ENCODE assay signal across 1 cellular context in genomic region chr19:47682939-47683338, GRCh38.
TF ChIP-seq lines count a peak whose summit lies in the region.

No MANE protein-coding gene starts in this region.

TF ChIP-seq in K562, 482 proteins besides CTCF, POLR2A, EP300 and RAD21 (continued from another document):
- TF ChIP-seq TCF3 (CRISPR knock-in tag; IDR thresholded peaks at IDR 0.05) (peak; percentile 67), DPF2 (IDR thresholded peaks at IDR 0.05) (peak; percentile 47; the same call in 1 of the 2 replicates), PKNOX1 (IDR thresholded peaks at IDR 0.05) (peak; percentile 19; the same call in 1 of the 2 replicates), CBFA2T3 (IDR thresholded peaks at IDR 0.05) (peak; percentile 79), ZNF324 (CRISPR knock-in tag; IDR thresholded peaks at IDR 0.05) (no peak), DDX20 (tag; IDR thresholded peaks at IDR 0.05; ENCODE audit: low read depth) (no peak), STAT5B (CRISPR knock-in tag; IDR thresholded peaks at IDR 0.05) (no peak), FOSL1 (tag; conservative IDR thresholded peaks at IDR 0.05) (no peak), EGR1 (conservative IDR thresholded peaks at IDR 0.05) (0 out of 2 replicates have a peak, but pooled peaks have one; percentile 31), TEAD1 (CRISPR knock-in tag; IDR thresholded peaks at IDR 0.05) (no peak), MCM5 (IDR thresholded peaks at IDR 0.05; ENCODE audit: low read depth) (no peak), ZNF589 (CRISPR knock-in tag; IDR thresholded peaks at IDR 0.05; ENCODE audit: low read depth) (no peak), TAL1 (IDR thresholded peaks at IDR 0.05) (peak; percentile 40; the same call in 1 of the 2 replicates), HNRNPL (IDR thresholded peaks at IDR 0.05; ENCODE audit: low read depth, low read length) (no peak), TEAD4 (IDR thresholded peaks at IDR 0.05; ENCODE audit: low read length) (peak; percentile 63), TEAD4 (CRISPR knock-in tag; IDR thresholded peaks at IDR 0.05; ENCODE audit: borderline replicate concordance) (no peak), ZNF217 (CRISPR knock-in tag; IDR thresholded peaks at IDR 0.05) (no peak), VEZF1 (CRISPR knock-in tag; IDR thresholded peaks at IDR 0.05) (peak; percentile 27; the same call in 1 of the 2 replicates), ZNF408 (CRISPR knock-in tag; IDR thresholded peaks at IDR 0.05; ENCODE audit: low read depth) (no peak), JUND (IDR thresholded peaks at IDR 0.05; ENCODE audit: borderline replicate concordance, low read depth, low read length) (no peak), JUND (tag; IDR thresholded peaks at IDR 0.05; ENCODE audit: borderline replicate concordance, low read depth, low read length) (no peak)
- TF ChIP-seq, protein P1, sequence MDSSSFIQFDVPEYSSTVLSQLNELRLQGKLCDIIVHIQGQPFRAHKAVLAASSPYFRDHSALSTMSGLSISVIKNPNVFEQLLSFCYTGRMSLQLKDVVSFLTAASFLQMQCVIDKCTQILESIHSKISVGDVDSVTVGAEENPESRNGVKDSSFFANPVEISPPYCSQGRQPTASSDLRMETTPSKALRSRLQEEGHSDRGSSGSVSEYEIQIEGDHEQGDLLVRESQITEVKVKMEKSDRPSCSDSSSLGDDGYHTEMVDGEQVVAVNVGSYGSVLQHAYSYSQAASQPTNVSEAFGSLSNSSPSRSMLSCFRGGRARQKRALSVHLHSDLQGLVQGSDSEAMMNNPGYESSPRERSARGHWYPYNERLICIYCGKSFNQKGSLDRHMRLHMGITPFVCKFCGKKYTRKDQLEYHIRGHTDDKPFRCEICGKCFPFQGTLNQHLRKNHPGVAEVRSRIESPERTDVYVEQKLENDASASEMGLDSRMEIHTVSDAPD (CRISPR knock-in tag; IDR thresholded peaks at IDR 0.05), result peak; percentile 65; the same call in 1 of the 2 replicates
- TF ChIP-seq, protein P2, sequence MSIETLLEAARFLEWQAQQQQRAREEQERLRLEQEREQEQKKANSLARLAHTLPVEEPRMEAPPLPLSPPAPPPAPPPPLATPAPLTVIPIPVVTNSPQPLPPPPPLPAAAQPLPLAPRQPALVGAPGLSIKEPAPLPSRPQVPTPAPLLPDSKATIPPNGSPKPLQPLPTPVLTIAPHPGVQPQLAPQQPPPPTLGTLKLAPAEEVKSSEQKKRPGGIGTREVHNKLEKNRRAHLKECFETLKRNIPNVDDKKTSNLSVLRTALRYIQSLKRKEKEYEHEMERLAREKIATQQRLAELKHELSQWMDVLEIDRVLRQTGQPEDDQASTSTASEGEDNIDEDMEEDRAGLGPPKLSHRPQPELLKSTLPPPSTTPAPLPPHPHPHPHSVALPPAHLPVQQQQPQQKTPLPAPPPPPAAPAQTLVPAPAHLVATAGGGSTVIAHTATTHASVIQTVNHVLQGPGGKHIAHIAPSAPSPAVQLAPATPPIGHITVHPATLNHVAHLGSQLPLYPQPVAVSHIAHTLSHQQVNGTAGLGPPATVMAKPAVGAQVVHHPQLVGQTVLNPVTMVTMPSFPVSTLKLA (conservative IDR thresholded peaks at IDR 0.05), result 0 out of 4 replicates have a peak, but pooled peaks of 1 of the 2 experiments have one; percentile 26
- TF ChIP-seq, protein P3, sequence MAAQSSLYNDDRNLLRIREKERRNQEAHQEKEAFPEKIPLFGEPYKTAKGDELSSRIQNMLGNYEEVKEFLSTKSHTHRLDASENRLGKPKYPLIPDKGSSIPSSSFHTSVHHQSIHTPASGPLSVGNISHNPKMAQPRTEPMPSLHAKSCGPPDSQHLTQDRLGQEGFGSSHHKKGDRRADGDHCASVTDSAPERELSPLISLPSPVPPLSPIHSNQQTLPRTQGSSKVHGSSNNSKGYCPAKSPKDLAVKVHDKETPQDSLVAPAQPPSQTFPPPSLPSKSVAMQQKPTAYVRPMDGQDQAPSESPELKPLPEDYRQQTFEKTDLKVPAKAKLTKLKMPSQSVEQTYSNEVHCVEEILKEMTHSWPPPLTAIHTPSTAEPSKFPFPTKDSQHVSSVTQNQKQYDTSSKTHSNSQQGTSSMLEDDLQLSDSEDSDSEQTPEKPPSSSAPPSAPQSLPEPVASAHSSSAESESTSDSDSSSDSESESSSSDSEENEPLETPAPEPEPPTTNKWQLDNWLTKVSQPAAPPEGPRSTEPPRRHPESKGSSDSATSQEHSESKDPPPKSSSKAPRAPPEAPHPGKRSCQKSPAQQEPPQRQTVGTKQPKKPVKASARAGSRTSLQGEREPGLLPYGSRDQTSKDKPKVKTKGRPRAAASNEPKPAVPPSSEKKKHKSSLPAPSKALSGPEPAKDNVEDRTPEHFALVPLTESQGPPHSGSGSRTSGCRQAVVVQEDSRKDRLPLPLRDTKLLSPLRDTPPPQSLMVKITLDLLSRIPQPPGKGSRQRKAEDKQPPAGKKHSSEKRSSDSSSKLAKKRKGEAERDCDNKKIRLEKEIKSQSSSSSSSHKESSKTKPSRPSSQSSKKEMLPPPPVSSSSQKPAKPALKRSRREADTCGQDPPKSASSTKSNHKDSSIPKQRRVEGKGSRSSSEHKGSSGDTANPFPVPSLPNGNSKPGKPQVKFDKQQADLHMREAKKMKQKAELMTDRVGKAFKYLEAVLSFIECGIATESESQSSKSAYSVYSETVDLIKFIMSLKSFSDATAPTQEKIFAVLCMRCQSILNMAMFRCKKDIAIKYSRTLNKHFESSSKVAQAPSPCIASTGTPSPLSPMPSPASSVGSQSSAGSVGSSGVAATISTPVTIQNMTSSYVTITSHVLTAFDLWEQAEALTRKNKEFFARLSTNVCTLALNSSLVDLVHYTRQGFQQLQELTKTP (IDR thresholded peaks at IDR 0.05; ENCODE audit: low read depth in 1 of 2, partially characterized antibody in 2 of 2), result no peak
- TF ChIP-seq, protein P4, sequence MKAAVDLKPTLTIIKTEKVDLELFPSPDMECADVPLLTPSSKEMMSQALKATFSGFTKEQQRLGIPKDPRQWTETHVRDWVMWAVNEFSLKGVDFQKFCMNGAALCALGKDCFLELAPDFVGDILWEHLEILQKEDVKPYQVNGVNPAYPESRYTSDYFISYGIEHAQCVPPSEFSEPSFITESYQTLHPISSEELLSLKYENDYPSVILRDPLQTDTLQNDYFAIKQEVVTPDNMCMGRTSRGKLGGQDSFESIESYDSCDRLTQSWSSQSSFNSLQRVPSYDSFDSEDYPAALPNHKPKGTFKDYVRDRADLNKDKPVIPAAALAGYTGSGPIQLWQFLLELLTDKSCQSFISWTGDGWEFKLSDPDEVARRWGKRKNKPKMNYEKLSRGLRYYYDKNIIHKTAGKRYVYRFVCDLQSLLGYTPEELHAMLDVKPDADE (conservative IDR thresholded peaks at IDR 0.05; ENCODE audit: control insufficient read depth, low read depth, low read length), result no peak
